ENCODE assay signal across 25 cellular contexts in the genomic region with DNA sequence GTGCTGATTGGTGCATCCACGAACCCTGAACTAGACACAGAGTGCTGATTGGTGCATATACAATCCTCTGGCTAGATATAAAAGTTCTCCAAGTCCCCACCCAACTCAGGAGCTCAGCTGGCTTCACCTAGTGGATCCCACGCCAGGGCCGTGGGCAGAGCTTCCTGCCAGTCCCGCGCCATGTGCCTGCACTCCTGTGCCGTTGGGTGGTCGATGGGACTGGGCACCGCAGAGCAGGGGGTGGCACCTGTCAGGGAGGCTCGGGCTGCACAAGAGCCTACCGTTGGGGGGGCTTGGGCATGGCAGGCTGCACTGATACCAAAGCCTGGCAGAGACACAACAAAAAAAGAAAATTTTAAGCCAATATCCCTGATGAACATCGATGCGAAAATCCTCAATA.
"Had no signal": no experiment of that assay in that cellular context is flagged by ENCODE, and none has a peak within 500 bp of the region (broad histone marks: within the 10 kb centered on the region; RNA-seq: fewer than 3 reads in every experiment).

No MANE protein-coding gene starts in this region.

- H3K4me1 Mint-ChIP-seq: endodermal cell had no signal

- DNase-seq: colonic mucosa; cortex of kidney; dermis blood vessel endothelial cell; dorsolateral prefrontal cortex; effector CD4-positive, alpha-beta T cell; effector CD8-positive, alpha-beta T cell; effector memory CD4-positive, alpha-beta T cell; effector memory CD8-positive, alpha-beta T cell; endodermal cell; erythroblast; esophagus squamous epithelium; foreskin fibroblast; foreskin keratinocyte; foreskin melanocyte; gastrocnemius medialis; glutamatergic neuron; head of caudate nucleus; heart left ventricle; heart right ventricle had no signal

- ATAC-seq: effector memory CD8-positive, alpha-beta T cell; esophagus mucosa; foreskin keratinocyte; gastrocnemius medialis; gastroesophageal sphincter; heart left ventricle; heart right ventricle had no signal

- H3K4me3 ChIP-seq: colonic mucosa, coronary artery, dorsolateral prefrontal cortex, esophagus muscularis mucosa, esophagus squamous epithelium, gastrocnemius medialis, gastroesophageal sphincter, heart left ventricle, heart right ventricle had no signal

- H3K4me3 Mint-ChIP-seq: dendritic cell treated with granulocyte-macrophage colony-stimulating factor and Interleukin-4, amounts not matched to agents 40 ng/mL and 50 ng/mL, for 4 days; effector memory CD8-positive, alpha-beta T cell; endodermal cell had no signal

- H3K4me1 ChIP-seq: colonic mucosa, esophagus muscularis mucosa, esophagus squamous epithelium, foreskin keratinocyte, gastrocnemius medialis, gastroesophageal sphincter, heart left ventricle, heart right ventricle had no signal

- H3K9me3 ChIP-seq: colonic mucosa, gastrocnemius medialis had no signal

- H3K27ac ChIP-seq: colonic mucosa, coronary artery, dorsolateral prefrontal cortex, epithelial cell of prostate, esophagus muscularis mucosa, esophagus squamous epithelium, foreskin keratinocyte, gastrocnemius medialis, gastroesophageal sphincter, heart left ventricle, heart right ventricle had no signal

- H3K27me3 Mint-ChIP-seq: dendritic cell treated with granulocyte-macrophage colony-stimulating factor and Interleukin-4, amounts not matched to agents 40 ng/mL and 50 ng/mL, for 4 days; effector memory CD8-positive, alpha-beta T cell had no signal

- H3K27me3 ChIP-seq: colonic mucosa, dorsolateral prefrontal cortex, esophagus muscularis mucosa, esophagus squamous epithelium, foreskin keratinocyte, gastrocnemius medialis, gastroesophageal sphincter, heart left ventricle, heart right ventricle had no signal

- H3K27ac Mint-ChIP-seq: dendritic cell treated with granulocyte-macrophage colony-stimulating factor and Interleukin-4, amounts not matched to agents 40 ng/mL and 50 ng/mL, for 4 days; effector memory CD8-positive, alpha-beta T cell; endodermal cell had no signal

- H3K36me3 ChIP-seq: colonic mucosa, esophagus muscularis mucosa, esophagus squamous epithelium, gastrocnemius medialis, gastroesophageal sphincter, heart left ventricle, heart right ventricle had no signal
